Comparison of ENCODE assay signal across 15 cellular contexts in genomic region chr6:53591873-53592272, GRCh38. TPM values are rescaled to one million over a fixed set of nuclear protein-coding genes. Genes with fewer than 3 reads are reported as not detected.
A peak's percentile ranks its signal among the peaks of the same experiment; 100 is the strongest.
DNase-seq lines count a peak whose midpoint lies in the region; ATAC-seq lines count a peak whose summit lies in the region.
"Had no signal": no experiment of that assay in that cellular context is flagged by ENCODE, and none has a peak within 500 bp of the region (broad histone marks: within the 10 kb centered on the region; RNA-seq: fewer than 3 reads in every experiment).

No MANE protein-coding gene starts in this region.

- no peaks in the 10 kb centered on the region for H3K9me3 Mint-ChIP-seq in activated naive CD4-positive, alpha-beta T cell treated with anti-CD3 and anti-CD28 coated beads, Interleukin-2, amount 50 U/mL, for 72 hours

- H3K27me3 Mint-ChIP-seq in T-helper 17 cell: peaks cover 31% of the 10 kb centered on the region

- H3K36me3 Mint-ChIP-seq in activated naive CD4-positive, alpha-beta T cell treated with anti-CD3 and anti-CD28 coated beads, Interleukin-2, amount 50 U/mL, for 72 hours: no peaks in the 10 kb centered on the region
- peaks cover 2% of the 10 kb centered on the region for H3K36me3 Mint-ChIP-seq in T-helper 17 cell (ENCODE audit: low read depth)
- H3K36me3 Mint-ChIP-seq: CD4-positive, CD25-positive, alpha-beta regulatory T cell had no signal

- no peak for DNase-seq in activated naive CD4-positive, alpha-beta T cell treated with anti-CD3 and anti-CD28 coated beads, Interleukin-2, amount 50 U/mL, for 72 hours (ENCODE audit: low spot score in 2 of 2)
- no peak for DNase-seq in activated naive CD4-positive, alpha-beta T cell treated with anti-CD3 and anti-CD28 coated beads, Interleukin-2, amount 50 U/mL, for 16 hours
- DNase-seq in T-helper 17 cell (no peak), epithelial cell of prostate (ENCODE audit: low read depth, low spot score) (no peak), EL (no peak)
- DNase-seq: BE2C; CD4-positive, CD25-positive, alpha-beta regulatory T cell; MV-4-11; NCI-H1694 treated with DMSO at 0.1 percent for 48 hours; NCI-H446; NCI-H526 had no signal

- H3K9me3 ChIP-seq in T-helper 17 cell (ENCODE audit: control insufficient read depth, low read length, poor library complexity, severe bottlenecking): no peaks in the 10 kb centered on the region
- H3K9me3 ChIP-seq: BE2C had no signal

- peak overlapping the region; percentile 9 for H3K4me3 Mint-ChIP-seq in T-helper 17 cell
- H3K4me3 Mint-ChIP-seq: CD4-positive, CD25-positive, alpha-beta regulatory T cell; IgD-negative memory B cell had no signal

- ATAC-seq in activated naive CD4-positive, alpha-beta T cell treated with anti-CD3 and anti-CD28 coated beads, Interleukin-2, amount 50 U/mL, for 72 hours: peak; percentile 31 to 92
- ATAC-seq in T-helper 17 cell: no peak
- ATAC-seq in GM19035 (IDR thresholded peaks at IDR 0.05; ENCODE audit: unreplicated experiment): no peak
- ATAC-seq in GM18861 (IDR thresholded peaks at IDR 0.05; ENCODE audit: unreplicated experiment): no peak
- ATAC-seq: Right ventricle myocardium inferior had no signal

- peak overlapping the region; percentile 64 for H3K27ac ChIP-seq in epithelial cell of prostate

- H3K27ac Mint-ChIP-seq in activated naive CD4-positive, alpha-beta T cell treated with anti-CD3 and anti-CD28 coated beads, Interleukin-2, amount 50 U/mL, for 72 hours: no peak overlapping the region
- H3K27ac Mint-ChIP-seq in T-helper 17 cell: no peak overlapping the region
- H3K27ac Mint-ChIP-seq: CD4-positive, CD25-positive, alpha-beta regulatory T cell; IgD-negative memory B cell had no signal

- peaks cover 5% of the 10 kb centered on the region for H3K4me1 Mint-ChIP-seq in T-helper 17 cell
- H3K4me1 Mint-ChIP-seq: CD4-positive, CD25-positive, alpha-beta regulatory T cell had no signal

RNA-seq across cellular contexts. Expression of gene GCLC, which starts 47.0 kb away (rescaled TPM):
- 10 to 100 TPM; 13.5 to 14.5 TPM for total RNA-seq in activated naive CD4-positive, alpha-beta T cell treated with anti-CD3 and anti-CD28 coated beads, Interleukin-2, amount 50 U/mL, for 72 hours
- 10 to 100 TPM; 20.7 to 22.2 TPM for total RNA-seq in T-helper 17 cell

Comparison
In these comparisons a context has a peak if more than half of its experiments do, and no peak if none do; other contexts are left out.
1. ATAC-seq: peak in activated naive CD4-positive, alpha-beta T cell treated with anti-CD3 and anti-CD28 coated beads, Interleukin-2, amount 50 U/mL, for 72 hours (2 of 2); none in T-helper 17 cell (single experiment), GM19035 (single experiment) and GM18861 (single experiment).